9 cellular contexts compared by ENCODE assay signal in the genomic region with DNA sequence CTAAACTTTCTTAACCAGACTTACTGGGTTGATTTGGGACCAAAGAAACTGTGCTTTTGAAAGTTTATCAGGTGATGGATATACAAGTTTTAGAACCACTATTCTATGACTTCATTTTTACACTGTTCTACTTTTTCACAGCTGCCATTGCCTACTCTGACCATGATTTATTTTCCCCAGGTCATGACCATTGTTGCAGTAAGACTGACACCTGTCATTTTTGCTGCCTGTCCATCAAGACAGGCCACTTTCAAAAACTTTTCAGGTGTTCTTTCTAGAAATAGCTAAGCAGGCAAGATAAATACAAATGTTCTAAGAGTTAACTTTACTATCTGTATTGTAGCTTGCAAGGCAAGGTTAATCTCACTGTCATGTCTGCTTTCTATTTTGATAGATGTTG.
"Had no signal": no experiment of that assay in that cellular context is flagged by ENCODE, and none has a peak within 500 bp of the region (broad histone marks: within the 10 kb centered on the region; RNA-seq: fewer than 3 reads in every experiment).

No MANE protein-coding gene starts in this region.

- H2AFZ ChIP-seq: GM23248 had no signal

- FAIRE-seq: HepG2 had no signal

- H3K27ac Mint-ChIP-seq: HFFc6, IgD-negative memory B cell had no signal

- H3K27me3 Mint-ChIP-seq: IgD-negative memory B cell had no signal

- H3K36me3 Mint-ChIP-seq: IgD-negative memory B cell had no signal

- H3K9ac ChIP-seq: GM23248 had no signal

- ATAC-seq: HepG2 had no signal

- H3K27ac ChIP-seq: GM23248, HL-60 had no signal

- H3K4me3 ChIP-seq: GM23248 had no signal

- DNase-seq: GM23248, GOT3, H7, HCEC 1CT, HFFc6, KG1 had no signal

- H3K4me3 Mint-ChIP-seq: HFFc6, IgD-negative memory B cell had no signal

- H3K4me1 Mint-ChIP-seq: IgD-negative memory B cell had no signal
